8 cellular contexts compared by ENCODE assay signal in genomic region chr2:79219383-79219988, GRCh38. TPM values are rescaled to one million over a fixed set of nuclear protein-coding genes. Genes with fewer than 3 reads are reported as not detected.
DNase-seq lines count a peak whose midpoint lies in the region; ATAC-seq and TF ChIP-seq lines count a peak whose summit lies in the region.

No MANE protein-coding gene starts in this region.

- no peak overlapping the region for H3K9ac ChIP-seq in mesendoderm (ENCODE audit: low read length)

- H2AK5ac ChIP-seq in mesendoderm (ENCODE audit: low read length), result no peak overlapping the region

- H2BK15ac ChIP-seq in mesendoderm (replicated peaks; ENCODE audit: low read depth), result no peak overlapping the region

- no peaks in the 10 kb centered on the region for H3K36me3 ChIP-seq in mesendoderm (ENCODE audit: control insufficient read depth, insufficient read depth, low read length)

- H3K27ac ChIP-seq in mesendoderm (ENCODE audit: low read depth, low read length), result no peak overlapping the region

- no peaks in the 10 kb centered on the region for H3K36me3 Mint-ChIP-seq in stimulated activated effector memory CD8-positive, alpha-beta T cell treated with anti-CD3 and anti-CD28 coated beads, Interleukin-12 subunit alpha, Interleukin-12 subunit beta, amount 100 ng/mL, for 72 hours

- no peak overlapping the region for H3K56ac ChIP-seq in mesendoderm (ENCODE audit: low read length)

- in situ Hi-C loops in GM13977 (cut with MboI; ENCODE audit: low pct_unique_long_range_greater_than_20kb, low sequenced_read_pairs, unreplicated experiment), result no loop called here

- no peaks in the 10 kb centered on the region for H3K4me1 Mint-ChIP-seq in stimulated activated effector memory CD8-positive, alpha-beta T cell treated with anti-CD3 and anti-CD28 coated beads, Interleukin-12 subunit alpha, Interleukin-12 subunit beta, amount 100 ng/mL, for 72 hours

- no peak overlapping the region for H3K4me2 ChIP-seq in mesendoderm (ENCODE audit: low read length)

- ATAC-seq in HG03066 (IDR thresholded peaks at IDR 0.05; ENCODE audit: low read depth, unreplicated experiment) (peak; percentile 90), GM19328 (IDR thresholded peaks at IDR 0.05; ENCODE audit: unreplicated experiment) (no peak)
- no peak for ATAC-seq in stimulated activated effector memory CD8-positive, alpha-beta T cell treated with anti-CD3 and anti-CD28 coated beads, Interleukin-12 subunit alpha, Interleukin-12 subunit beta, amount 100 ng/mL, for 72 hours

- peaks cover 29% of the 10 kb centered on the region for H3K9me3 Mint-ChIP-seq in stimulated activated effector memory CD8-positive, alpha-beta T cell treated with anti-CD3 and anti-CD28 coated beads, Interleukin-12 subunit alpha, Interleukin-12 subunit beta, amount 100 ng/mL, for 72 hours

- no peak overlapping the region for H3K27ac Mint-ChIP-seq in stimulated activated effector memory CD8-positive, alpha-beta T cell treated with anti-CD3 and anti-CD28 coated beads, Interleukin-12 subunit alpha, Interleukin-12 subunit beta, amount 100 ng/mL, for 72 hours

- no peak overlapping the region for H2BK120ac ChIP-seq in mesendoderm (ENCODE audit: low read depth, low read length)

- H4K5ac ChIP-seq in mesendoderm (ENCODE audit: low read length), result no peak overlapping the region

- peak; percentile 49 for DNase-seq in COLO829 (ENCODE audit: low spot score)
- DNase-seq in GM13977 (ENCODE audit: low spot score), result peak; percentile 27
- peak; percentile 28 for DNase-seq in NCI-H774 (lab: John Stamatoyannopoulos, UW)
- peak; percentile 4 for DNase-seq in cerebellum (ENCODE audit: low spot score)
- DNase-seq in mesendoderm, result peak; percentile 77
- no peak for DNase-seq in stimulated activated effector memory CD8-positive, alpha-beta T cell treated with anti-CD3 and anti-CD28 coated beads, Interleukin-12 subunit alpha, Interleukin-12 subunit beta, amount 100 ng/mL, for 72 hours (ENCODE audit: low spot score in 2 of 2)

- H3K23ac ChIP-seq in mesendoderm (ENCODE audit: low read length), result no peak overlapping the region

- H2BK5ac ChIP-seq in mesendoderm (ENCODE audit: low read length), result no peak overlapping the region

- no peaks in the 10 kb centered on the region for H3K4me1 ChIP-seq in mesendoderm (ENCODE audit: control insufficient read depth, low read depth, low read length)

- H3K4me3 ChIP-seq in mesendoderm (ENCODE audit: low read length), result no peak overlapping the region

- no peak overlapping the region for H4K8ac ChIP-seq in mesendoderm (ENCODE audit: low read depth, low read length)

- H3K4me3 Mint-ChIP-seq in stimulated activated effector memory CD8-positive, alpha-beta T cell treated with anti-CD3 and anti-CD28 coated beads, Interleukin-12 subunit alpha, Interleukin-12 subunit beta, amount 100 ng/mL, for 72 hours, result no peak overlapping the region

- no peaks in the 10 kb centered on the region for H3K79me1 ChIP-seq in mesendoderm (ENCODE audit: low read length)

- WGBS in mesendoderm (ENCODE audit: extremely low coverage, insufficient coverage, low lambda C conversion rate), result no CpG with 5 or more reads among the region's 9 CpGs

- H3K4ac ChIP-seq in mesendoderm (ENCODE audit: low read depth, low read length), result no peak overlapping the region

- H3K27me3 ChIP-seq in mesendoderm (ENCODE audit: insufficient read depth, low read length, poor library complexity), result no peaks in the 10 kb centered on the region

- TF ChIP-seq CTCF in GM13977 (IDR thresholded peaks at IDR 0.05; ENCODE audit: extremely low read depth, insufficient read depth, missing control alignments), result peak; percentile 84

- no peak overlapping the region for H3K18ac ChIP-seq in mesendoderm (ENCODE audit: low read length)

- no peaks in the 10 kb centered on the region for H3K79me2 ChIP-seq in mesendoderm (ENCODE audit: control insufficient read depth, insufficient read depth, low read length)

RNA-seq across cellular contexts. Expression of gene REG3A, which starts 59.9 kb away (rescaled TPM):
- 0.45 TPM for total RNA-seq in cerebellum
- not detected for polyA plus RNA-seq in mesendoderm (2013, experiment 1 of 2)
- not detected for polyA plus RNA-seq in mesendoderm (2013, experiment 2 of 2)

Comparison
In these comparisons a context has a peak if more than half of its experiments do, and no peak if none do; other contexts are left out.
1. DNase-seq: peak in COLO829 (single experiment), GM13977 (single experiment), NCI-H774 (single experiment), cerebellum (single experiment) and mesendoderm (single experiment); none in stimulated activated effector memory CD8-positive, alpha-beta T cell treated with anti-CD3 and anti-CD28 coated beads, Interleukin-12 subunit alpha, Interleukin-12 subunit beta, amount 100 ng/mL, for 72 hours (0 of 2).